ENCODE assay signal across 1 cellular context in the genomic region with DNA sequence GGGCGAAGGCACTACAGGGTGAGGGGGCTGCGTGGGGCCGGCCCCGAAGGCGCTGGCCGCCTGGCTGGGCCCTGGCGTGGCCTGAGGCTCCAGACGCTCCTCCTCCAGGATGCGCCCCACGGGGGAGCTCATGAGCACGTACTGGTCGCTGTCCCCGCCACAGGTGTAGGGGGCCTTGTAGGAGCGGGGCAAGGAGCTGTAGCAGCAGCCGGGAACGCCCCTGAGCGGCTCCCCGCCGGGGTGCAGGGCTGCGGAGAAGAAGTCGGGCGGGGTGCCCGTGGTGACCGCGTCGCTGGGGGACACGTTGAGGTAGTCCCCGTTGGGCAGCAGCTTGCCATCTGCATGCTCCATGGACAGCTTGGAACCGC.
TF ChIP-seq lines count a peak whose summit lies in the region.

No MANE protein-coding gene starts in this region.

TF ChIP-seq in SK-N-SH, 30 proteins besides CTCF, POLR2A, EP300 and RAD21 (continued from another document):
- TF ChIP-seq, protein P1, sequence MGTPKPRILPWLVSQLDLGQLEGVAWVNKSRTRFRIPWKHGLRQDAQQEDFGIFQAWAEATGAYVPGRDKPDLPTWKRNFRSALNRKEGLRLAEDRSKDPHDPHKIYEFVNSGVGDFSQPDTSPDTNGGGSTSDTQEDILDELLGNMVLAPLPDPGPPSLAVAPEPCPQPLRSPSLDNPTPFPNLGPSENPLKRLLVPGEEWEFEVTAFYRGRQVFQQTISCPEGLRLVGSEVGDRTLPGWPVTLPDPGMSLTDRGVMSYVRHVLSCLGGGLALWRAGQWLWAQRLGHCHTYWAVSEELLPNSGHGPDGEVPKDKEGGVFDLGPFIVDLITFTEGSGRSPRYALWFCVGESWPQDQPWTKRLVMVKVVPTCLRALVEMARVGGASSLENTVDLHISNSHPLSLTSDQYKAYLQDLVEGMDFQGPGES (IDR thresholded peaks at IDR 0.05; ENCODE audit: low read depth, low read length) = no peak
- TF ChIP-seq MXI1 (IDR thresholded peaks at IDR 0.05; ENCODE audit: low read depth, low read length) = no peak
- TF ChIP-seq CHD2 (IDR thresholded peaks at IDR 0.05; ENCODE audit: low read length, partially characterized antibody) = no peak
- no peak for TF ChIP-seq RFX5 (IDR thresholded peaks at IDR 0.05; ENCODE audit: low read length)
